ENCODE assay signal across 17 cellular contexts in the genomic region with DNA sequence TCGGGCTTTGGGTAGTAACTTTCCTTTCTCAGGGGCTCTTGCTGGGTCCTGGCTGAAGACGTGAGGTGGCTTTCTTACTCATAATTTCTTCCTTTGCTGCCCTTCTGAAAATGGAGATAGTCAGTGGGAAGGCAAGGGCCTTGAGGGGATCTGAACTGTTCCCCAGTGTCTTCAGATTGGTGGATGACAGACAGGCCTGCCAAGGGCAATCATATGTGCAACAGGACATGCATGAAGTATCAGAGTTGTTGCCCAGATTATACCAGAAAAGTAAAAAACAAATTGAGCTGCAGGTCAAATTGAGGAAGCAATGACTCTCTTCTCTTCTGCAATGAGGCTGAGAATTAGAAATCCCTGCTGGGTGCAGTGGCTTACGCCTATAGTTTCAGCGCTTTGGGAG.
DNase-seq lines count a peak whose midpoint lies in the region; ATAC-seq and TF ChIP-seq lines count a peak whose summit lies in the region.
"Had no signal": no experiment of that assay in that cellular context is flagged by ENCODE, and none has a peak within 500 bp of the region (broad histone marks: within the 10 kb centered on the region; RNA-seq: fewer than 3 reads in every experiment).

No MANE protein-coding gene starts in this region.

- no peak for TF ChIP-seq POLR2A in esophagus muscularis mucosa (IDR thresholded peaks at IDR 0.05; ENCODE audit: low read depth)

- CTCF ChIA-PET in activated CD4-positive, alpha-beta T cell treated with anti-CD3 and anti-CD28 coated beads, Interleukin-2, amount 10 ng/mL, durations not matched to agents 7 days and 5 days (lab: Charles Lee): no interaction called here

- POLR2A ChIA-PET in activated CD4-positive, alpha-beta T cell treated with anti-CD3 and anti-CD28 coated beads, Interleukin-2, amount 10 ng/mL, durations not matched to agents 7 days and 5 days (lab: Charles Lee): no interaction called here

- no peak overlapping the region for H3K4me3 Mint-ChIP-seq in activated CD4-positive, alpha-beta T cell treated with anti-CD3 and anti-CD28 coated beads, Interleukin-2, amount 10 ng/mL, durations not matched to agents 7 days and 5 days
- H3K4me3 Mint-ChIP-seq in activated CD4-positive, alpha-beta T cell treated with anti-CD3 and anti-CD28 coated beads, Interleukin-2, amount 10 ng/mL, durations not matched to agents 24 days and 14 days: no peak overlapping the region
- H3K4me3 Mint-ChIP-seq: B cell; CD4-positive, alpha-beta T cell; CD8-positive, alpha-beta T cell had no signal

- H3K9me3 ChIP-seq in Karpas-422 (ENCODE audit: low read length) (no peaks in the 10 kb centered on the region), esophagus muscularis mucosa (no peaks in the 10 kb centered on the region)
- H3K9me3 ChIP-seq: A549, Caco-2 had no signal

- peak overlapping the region; percentile 68 for H3K9ac ChIP-seq in Karpas-422 (ENCODE audit: low read length)

- H3K9me3 Mint-ChIP-seq in activated CD4-positive, alpha-beta T cell treated with anti-CD3 and anti-CD28 coated beads, Interleukin-2, amount 10 ng/mL, durations not matched to agents 7 days and 5 days: no peaks in the 10 kb centered on the region
- H3K9me3 Mint-ChIP-seq in activated CD4-positive, alpha-beta T cell treated with anti-CD3 and anti-CD28 coated beads, Interleukin-2, amount 10 ng/mL, durations not matched to agents 24 days and 14 days: no peaks in the 10 kb centered on the region
- H3K9me3 Mint-ChIP-seq: CD4-positive, alpha-beta T cell; CD8-positive, alpha-beta T cell had no signal

- H3K4me2 ChIP-seq in Karpas-422 (ENCODE audit: low read depth, low read length, poor library complexity, severe bottlenecking): peak overlapping the region; percentile 74
- H3K4me2 ChIP-seq: A549 had no signal

- H3K27ac ChIP-seq in Karpas-422 (ENCODE audit: low read length) (peak overlapping the region; percentile 99), esophagus muscularis mucosa (replicated peaks in 1 of 4) (no peak overlapping the region)
- H3K27ac ChIP-seq: 22Rv1, A549, C4-2B had no signal

- peak overlapping the region; percentile 25; the same call in 1 of the 2 replicates for H3K4me3 ChIP-seq in Karpas-422 (ENCODE audit: low read length)
- H3K4me3 ChIP-seq in esophagus muscularis mucosa: no peak overlapping the region
- H3K4me3 ChIP-seq: A549 had no signal

- 83% methylated on average over 3 of the region's 4 CpGs for WGBS in esophagus muscularis mucosa

- H4K20me1 ChIP-seq in Karpas-422 (ENCODE audit: insufficient read depth, low read depth, low read length): no peaks in the 10 kb centered on the region

- H3K79me2 ChIP-seq in Karpas-422 (ENCODE audit: low read length): no peaks in the 10 kb centered on the region

- ATAC-seq in GM21576 (IDR thresholded peaks at IDR 0.05; ENCODE audit: unreplicated experiment): no peak
- ATAC-seq: A549; CD8-positive, alpha-beta T cell had no signal

- intact Hi-C loops in activated CD4-positive, alpha-beta T cell treated with anti-CD3 and anti-CD28 coated beads, Interleukin-2, amount 10 ng/mL, durations not matched to agents 24 days and 14 days (cut with micrococcal nuclease): no loop called here
- intact Hi-C loops in esophagus muscularis mucosa (cut with DNase I): no loop called here

- no peaks in the 10 kb centered on the region for H3K9me2 ChIP-seq in Karpas-422 (replicated peaks; ENCODE audit: insufficient read depth, low read length)

- H3K27me3 Mint-ChIP-seq in activated CD4-positive, alpha-beta T cell treated with anti-CD3 and anti-CD28 coated beads, Interleukin-2, amount 10 ng/mL, durations not matched to agents 7 days and 5 days: peaks cover 2% of the 10 kb centered on the region
- no peaks in the 10 kb centered on the region for H3K27me3 Mint-ChIP-seq in activated CD4-positive, alpha-beta T cell treated with anti-CD3 and anti-CD28 coated beads, Interleukin-2, amount 10 ng/mL, durations not matched to agents 24 days and 14 days
- H3K27me3 Mint-ChIP-seq: B cell had no signal

- H3K36me3 Mint-ChIP-seq in activated CD4-positive, alpha-beta T cell treated with anti-CD3 and anti-CD28 coated beads, Interleukin-2, amount 10 ng/mL, durations not matched to agents 7 days and 5 days (ENCODE audit: low read depth): no peaks in the 10 kb centered on the region
- H3K36me3 Mint-ChIP-seq in activated CD4-positive, alpha-beta T cell treated with anti-CD3 and anti-CD28 coated beads, Interleukin-2, amount 10 ng/mL, durations not matched to agents 24 days and 14 days (ENCODE audit: low read depth): no peaks in the 10 kb centered on the region
- H3K36me3 Mint-ChIP-seq: CD8-positive, alpha-beta T cell had no signal

- TF ChIP-seq CTCF in esophagus muscularis mucosa (IDR thresholded peaks at IDR 0.05): no peak

- no peak overlapping the region for H2AFZ ChIP-seq in Karpas-422 (ENCODE audit: low read length)

- no peak for DNase-seq in activated CD4-positive, alpha-beta T cell treated with anti-CD3 and anti-CD28 coated beads, Interleukin-2, amount 10 ng/mL, durations not matched to agents 7 days and 5 days
- DNase-seq in activated CD4-positive, alpha-beta T cell treated with anti-CD3 and anti-CD28 coated beads, Interleukin-2, amount 10 ng/mL, durations not matched to agents 24 days and 14 days: no peak
- DNase-seq in Karpas-422 (peak; percentile 95), esophagus muscularis mucosa (ENCODE audit: extremely low spot score) (peak; percentile 66)
- DNase-seq in stimulated activated CD4-positive, alpha-beta T cell treated with anti-CD3 and anti-CD28 coated beads, Interleukin-12 subunit alpha, Interleukin-12 subunit beta, amount 100 ng/mL, for 4 hours: no peak
- DNase-seq: AML-193; Caco-2; Calu3; CD4-positive, alpha-beta T cell; CD8-positive, alpha-beta T cell; DMS79 treated with DMSO at 0.1 percent for 48 hours; GF-D8 had no signal

- peak overlapping the region; percentile 46 for H3K27ac Mint-ChIP-seq in activated CD4-positive, alpha-beta T cell treated with anti-CD3 and anti-CD28 coated beads, Interleukin-2, amount 10 ng/mL, durations not matched to agents 7 days and 5 days
- no peak overlapping the region for H3K27ac Mint-ChIP-seq in activated CD4-positive, alpha-beta T cell treated with anti-CD3 and anti-CD28 coated beads, Interleukin-2, amount 10 ng/mL, durations not matched to agents 24 days and 14 days
- H3K27ac Mint-ChIP-seq: B cell; CD4-positive, alpha-beta T cell; CD8-positive, alpha-beta T cell had no signal

- no peaks in the 10 kb centered on the region for H3K4me1 Mint-ChIP-seq in activated CD4-positive, alpha-beta T cell treated with anti-CD3 and anti-CD28 coated beads, Interleukin-2, amount 10 ng/mL, durations not matched to agents 7 days and 5 days
- no peaks in the 10 kb centered on the region for H3K4me1 Mint-ChIP-seq in activated CD4-positive, alpha-beta T cell treated with anti-CD3 and anti-CD28 coated beads, Interleukin-2, amount 10 ng/mL, durations not matched to agents 24 days and 14 days

- no peak for TF ChIP-seq EP300 in esophagus muscularis mucosa (IDR thresholded peaks at IDR 0.05)

- H3K27me3 ChIP-seq in Karpas-422 (ENCODE audit: low read length) (no peaks in the 10 kb centered on the region), esophagus muscularis mucosa (peaks cover 0 to 4% (median 0%) of the 10 kb centered on the region in 4 donors)

- H3K4me1 ChIP-seq in Karpas-422 (ENCODE audit: low read length): peaks cover 63% of the 10 kb centered on the region
- no peaks in the 10 kb centered on the region for H3K4me1 ChIP-seq in esophagus muscularis mucosa
- H3K4me1 ChIP-seq: A549, Caco-2 had no signal

- H3K36me3 ChIP-seq in Karpas-422 (ENCODE audit: insufficient read depth, low read length) (no peaks in the 10 kb centered on the region), esophagus muscularis mucosa (no peaks in the 10 kb centered on the region)

Comparison
In these comparisons a context has a peak if more than half of its experiments do, and no peak if none do; other contexts are left out.
1. DNase-seq: peak in Karpas-422 (single experiment) and esophagus muscularis mucosa (single experiment); none in activated CD4-positive, alpha-beta T cell treated with anti-CD3 and anti-CD28 coated beads, Interleukin-2, amount 10 ng/mL, durations not matched to agents 7 days and 5 days (single experiment), activated CD4-positive, alpha-beta T cell treated with anti-CD3 and anti-CD28 coated beads, Interleukin-2, amount 10 ng/mL, durations not matched to agents 24 days and 14 days (single experiment) and stimulated activated CD4-positive, alpha-beta T cell treated with anti-CD3 and anti-CD28 coated beads, Interleukin-12 subunit alpha, Interleukin-12 subunit beta, amount 100 ng/mL, for 4 hours (single experiment).